ENCODE assay signal across 23 cellular contexts in the genomic region with DNA sequence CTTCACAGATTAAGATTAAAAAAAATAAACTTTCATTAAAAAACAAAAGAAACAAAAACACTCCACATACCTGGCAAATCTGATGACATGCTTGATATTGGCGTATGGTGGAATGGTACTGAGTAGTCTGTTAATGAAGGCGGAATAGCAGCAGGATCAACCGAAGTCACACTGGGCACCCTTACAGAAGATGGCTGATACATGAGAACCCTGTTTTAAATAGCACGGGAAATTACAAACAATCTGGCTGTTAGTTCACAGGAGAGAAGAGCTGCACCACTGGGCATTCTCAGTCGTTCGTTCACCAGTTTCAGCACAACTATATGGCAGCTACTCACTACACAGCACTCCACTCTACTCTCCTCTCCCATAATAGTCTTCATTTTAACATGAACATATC.
"Had no signal": no experiment of that assay in that cellular context is flagged by ENCODE, and none has a peak within 500 bp of the region (broad histone marks: within the 10 kb centered on the region; RNA-seq: fewer than 3 reads in every experiment).

No MANE protein-coding gene starts in this region.

- H3K27me3 ChIP-seq: gastroesophageal sphincter, left lung, neutrophil, pancreas, right lobe of liver, stomach, thyroid gland had no signal

- ATAC-seq: effector memory CD8-positive, alpha-beta T cell; gastroesophageal sphincter; left lung; lower lobe of right lung; natural killer cell; pancreas; right lobe of liver had no signal

- H3K4me3 Mint-ChIP-seq: central memory CD8-positive, alpha-beta T cell; effector memory CD8-positive, alpha-beta T cell; natural killer cell; neural crest cell had no signal

- H3K9me3 ChIP-seq: gastroesophageal sphincter, left lung, lower lobe of right lung, neutrophil, pancreas, right lobe of liver, stomach, thyroid gland had no signal

- H3K27ac Mint-ChIP-seq: effector memory CD8-positive, alpha-beta T cell; natural killer cell; progenitor cell of endocrine pancreas had no signal

- H3K4me1 ChIP-seq: gastroesophageal sphincter, left lung, lower lobe of right lung, pancreas, right lobe of liver, stomach, thyroid gland had no signal

- H3K27ac ChIP-seq: gastroesophageal sphincter, left lung, lower lobe of right lung, neutrophil, pancreas, right lobe of liver, stomach, thyroid gland had no signal

- H3K36me3 ChIP-seq: left lung, neutrophil, pancreas, right lobe of liver had no signal

- H3K4me3 ChIP-seq: gastroesophageal sphincter, left lung, lower lobe of right lung, pancreas, right lobe of liver, smooth muscle cell, stomach, thyroid gland had no signal

- H3K4me1 Mint-ChIP-seq: central memory CD8-positive, alpha-beta T cell; natural killer cell had no signal

- H3K36me3 Mint-ChIP-seq: natural killer cell had no signal

- H3K27me3 Mint-ChIP-seq: central memory CD8-positive, alpha-beta T cell; effector memory CD8-positive, alpha-beta T cell; progenitor cell of endocrine pancreas had no signal

- DNase-seq: cortex of kidney; effector memory CD8-positive, alpha-beta T cell; erythroblast; kidney; left lung; lower lobe of right lung; natural killer cell; pancreas; right lobe of liver; stimulated activated CD4-positive, alpha-beta T cell treated with anti-CD3 and anti-CD28 coated beads, Interleukin-12 subunit alpha, Interleukin-12 subunit beta, amount 100 ng/mL, for 4 hours; stimulated activated CD4-positive, alpha-beta T cell treated with anti-CD3 and anti-CD28 coated beads, Interleukin-1b, Interleukin-23, amount 100 ng/mL, for 48 hours; stimulated activated CD4-positive, alpha-beta T cell treated with anti-CD3 and anti-CD28 coated beads, Interleukin-4, amount 100 ng/mL, for 1 hour; stimulated activated CD8-positive, alpha-beta memory T cell treated with anti-CD3 and anti-CD28 coated beads, Interleukin-4, amount 100 ng/mL, for 48 hours; stimulated activated naive CD4-positive, alpha-beta T cell treated with Interleukin-2 at 50 U/mL for 16 hours; stomach; thyroid gland; trophoblast cell had no signal

- H3K9me3 Mint-ChIP-seq: central memory CD8-positive, alpha-beta T cell; effector memory CD8-positive, alpha-beta T cell; natural killer cell; neural crest cell had no signal
